1 cellular context compared by ENCODE assay signal in the genomic region with DNA sequence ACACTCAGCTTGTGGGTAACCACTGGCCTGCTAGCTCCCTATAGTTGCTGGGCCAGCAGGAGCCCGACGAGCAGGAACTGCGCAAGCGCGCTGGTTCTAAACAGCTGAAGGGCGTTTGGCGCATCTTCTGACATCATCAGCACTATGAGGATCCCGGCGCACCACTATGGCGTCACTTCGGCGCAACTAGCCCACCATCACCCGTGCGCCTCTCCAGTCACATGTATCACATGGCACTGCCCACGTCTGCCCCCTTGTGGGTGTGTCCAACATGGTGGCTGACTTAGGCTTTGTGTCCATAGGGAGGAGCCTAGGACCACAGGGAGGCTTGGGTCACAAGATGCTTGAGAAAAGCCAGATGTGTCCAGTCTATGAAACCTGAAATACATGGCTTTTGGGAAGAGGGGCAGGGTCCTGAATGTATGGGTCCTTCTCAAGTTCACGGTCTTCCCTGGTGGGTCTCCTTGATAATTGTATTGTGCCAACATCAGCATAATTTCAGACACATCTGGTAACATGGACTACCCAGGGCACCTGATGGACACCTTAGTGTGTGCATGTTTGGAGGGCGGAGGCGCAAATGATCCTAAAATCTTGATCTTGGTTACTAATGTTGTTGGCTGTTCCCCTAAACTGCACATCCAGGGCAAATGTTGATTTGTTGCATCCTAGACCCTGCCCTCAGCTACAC.
A peak's percentile ranks its signal among the peaks of the same experiment; 100 is the strongest.
TF ChIP-seq lines count a peak whose summit lies in the region.

No MANE protein-coding gene starts in this region.

TF ChIP-seq in K562, 482 proteins besides CTCF, POLR2A, EP300 and RAD21 (continued from another document):
- TF ChIP-seq KAT7 (CRISPR knock-in tag; IDR thresholded peaks at IDR 0.05; ENCODE audit: borderline replicate concordance) (no peak), PHB2 (IDR thresholded peaks at IDR 0.05; ENCODE audit: low read depth) (no peak), PHF8 (IDR thresholded peaks at IDR 0.05; ENCODE audit: borderline replicate concordance, low read length) (no peak)
- TF ChIP-seq, protein P1, sequence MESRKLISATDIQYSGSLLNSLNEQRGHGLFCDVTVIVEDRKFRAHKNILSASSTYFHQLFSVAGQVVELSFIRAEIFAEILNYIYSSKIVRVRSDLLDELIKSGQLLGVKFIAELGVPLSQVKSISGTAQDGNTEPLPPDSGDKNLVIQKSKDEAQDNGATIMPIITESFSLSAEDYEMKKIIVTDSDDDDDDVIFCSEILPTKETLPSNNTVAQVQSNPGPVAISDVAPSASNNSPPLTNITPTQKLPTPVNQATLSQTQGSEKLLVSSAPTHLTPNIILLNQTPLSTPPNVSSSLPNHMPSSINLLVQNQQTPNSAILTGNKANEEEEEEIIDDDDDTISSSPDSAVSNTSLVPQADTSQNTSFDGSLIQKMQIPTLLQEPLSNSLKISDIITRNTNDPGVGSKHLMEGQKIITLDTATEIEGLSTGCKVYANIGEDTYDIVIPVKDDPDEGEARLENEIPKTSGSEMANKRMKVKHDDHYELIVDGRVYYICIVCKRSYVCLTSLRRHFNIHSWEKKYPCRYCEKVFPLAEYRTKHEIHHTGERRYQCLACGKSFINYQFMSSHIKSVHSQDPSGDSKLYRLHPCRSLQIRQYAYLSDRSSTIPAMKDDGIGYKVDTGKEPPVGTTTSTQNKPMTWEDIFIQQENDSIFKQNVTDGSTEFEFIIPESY (CRISPR knock-in tag; IDR thresholded peaks at IDR 0.05): peak; percentile 99
- TF ChIP-seq, protein P2, sequence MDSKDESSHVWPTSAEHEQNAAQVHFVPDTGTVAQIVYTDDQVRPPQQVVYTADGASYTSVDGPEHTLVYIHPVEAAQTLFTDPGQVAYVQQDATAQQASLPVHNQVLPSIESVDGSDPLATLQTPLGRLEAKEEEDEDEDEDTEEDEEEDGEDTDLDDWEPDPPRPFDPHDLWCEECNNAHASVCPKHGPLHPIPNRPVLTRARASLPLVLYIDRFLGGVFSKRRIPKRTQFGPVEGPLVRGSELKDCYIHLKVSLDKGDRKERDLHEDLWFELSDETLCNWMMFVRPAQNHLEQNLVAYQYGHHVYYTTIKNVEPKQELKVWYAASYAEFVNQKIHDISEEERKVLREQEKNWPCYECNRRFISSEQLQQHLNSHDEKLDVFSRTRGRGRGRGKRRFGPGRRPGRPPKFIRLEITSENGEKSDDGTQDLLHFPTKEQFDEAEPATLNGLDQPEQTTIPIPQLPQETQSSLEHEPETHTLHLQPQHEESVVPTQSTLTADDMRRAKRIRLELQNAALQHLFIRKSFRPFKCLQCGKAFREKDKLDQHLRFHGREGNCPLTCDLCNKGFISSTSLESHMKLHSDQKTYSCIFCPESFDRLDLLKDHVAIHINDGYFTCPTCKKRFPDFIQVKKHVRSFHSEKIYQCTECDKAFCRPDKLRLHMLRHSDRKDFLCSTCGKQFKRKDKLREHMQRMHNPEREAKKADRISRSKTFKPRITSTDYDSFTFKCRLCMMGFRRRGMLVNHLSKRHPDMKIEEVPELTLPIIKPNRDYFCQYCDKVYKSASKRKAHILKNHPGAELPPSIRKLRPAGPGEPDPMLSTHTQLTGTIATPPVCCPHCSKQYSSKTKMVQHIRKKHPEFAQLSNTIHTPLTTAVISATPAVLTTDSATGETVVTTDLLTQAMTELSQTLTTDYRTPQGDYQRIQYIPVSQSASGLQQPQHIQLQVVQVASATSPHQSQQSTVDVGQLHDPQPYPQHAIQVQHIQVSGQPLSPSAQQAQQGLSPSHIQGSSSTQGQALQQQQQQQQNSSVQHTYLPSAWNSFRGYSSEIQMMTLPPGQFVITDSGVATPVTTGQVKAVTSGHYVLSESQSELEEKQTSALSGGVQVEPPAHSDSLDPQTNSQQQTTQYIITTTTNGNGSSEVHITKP (IDR thresholded peaks at IDR 0.05; ENCODE audit: partially characterized antibody): no peak
- TF ChIP-seq, protein P3, sequence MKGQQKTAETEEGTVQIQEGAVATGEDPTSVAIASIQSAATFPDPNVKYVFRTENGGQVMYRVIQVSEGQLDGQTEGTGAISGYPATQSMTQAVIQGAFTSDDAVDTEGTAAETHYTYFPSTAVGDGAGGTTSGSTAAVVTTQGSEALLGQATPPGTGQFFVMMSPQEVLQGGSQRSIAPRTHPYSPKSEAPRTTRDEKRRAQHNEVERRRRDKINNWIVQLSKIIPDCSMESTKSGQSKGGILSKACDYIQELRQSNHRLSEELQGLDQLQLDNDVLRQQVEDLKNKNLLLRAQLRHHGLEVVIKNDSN (CRISPR knock-in tag; IDR thresholded peaks at IDR 0.05): peak; percentile 83
